Comparison of ENCODE assay signal across 9 cellular contexts in genomic region chr12:14937689-14938088, GRCh38. TPM values are rescaled to one million over a fixed set of nuclear protein-coding genes. Genes with fewer than 3 reads are reported as not detected.
DNase-seq lines count a peak whose midpoint lies in the region; ATAC-seq and TF ChIP-seq lines count a peak whose summit lies in the region.
"Had no signal": no experiment of that assay in that cellular context is flagged by ENCODE, and none has a peak within 500 bp of the region (broad histone marks: within the 10 kb centered on the region; RNA-seq: fewer than 3 reads in every experiment).

No MANE protein-coding gene starts in this region.

- H3K27me3 ChIP-seq in DOHH2 (ENCODE audit: control insufficient read depth, low read length), result no peaks in the 10 kb centered on the region

- TF ChIP-seq CTCF in DOHH2 (IDR thresholded peaks at IDR 0.05; ENCODE audit: low read depth, low read length, poor library complexity, severe bottlenecking), result peak; percentile 48

- H4K20me1 ChIP-seq in DOHH2 (ENCODE audit: control insufficient read depth, insufficient read depth, low read depth, low read length), result no peaks in the 10 kb centered on the region

- DNase-seq in RPMI7951 (ENCODE audit: low read depth) (peak; percentile 21), iPS-NIHi7 (ENCODE audit: extremely low spot score) (peak; percentile 40), NCI-H446 (lab: John Stamatoyannopoulos, UW) (no peak), NCI-H2196 (lab: John Stamatoyannopoulos, UW; ENCODE audit: unreplicated experiment) (no peak)
- DNase-seq: NCI-H526 had no signal

- H3K36me3 ChIP-seq in DOHH2 (ENCODE audit: control insufficient read depth, low read length), result peaks cover 45% of the 10 kb centered on the region

- no peak overlapping the region for H3K4me3 ChIP-seq in DOHH2 (ENCODE audit: low read length)

- no peaks in the 10 kb centered on the region for H3K9me2 ChIP-seq in DOHH2 (replicated peaks; ENCODE audit: control insufficient read depth, low read length)

- H3K27ac ChIP-seq in DOHH2 (ENCODE audit: low read depth, low read length), result no peak overlapping the region

- ATAC-seq in GM21529 (IDR thresholded peaks at IDR 0.05; ENCODE audit: unreplicated experiment), result peak; percentile 45
- ATAC-seq in GM19467 (IDR thresholded peaks at IDR 0.05; ENCODE audit: unreplicated experiment), result no peak
- no peak for ATAC-seq in GM21515 (IDR thresholded peaks at IDR 0.05; ENCODE audit: unreplicated experiment)

- H3F3A ChIP-seq in DOHH2 (ENCODE audit: control insufficient read depth, insufficient read depth), result peaks cover 30% of the 10 kb centered on the region

- peaks cover 7% of the 10 kb centered on the region; the same call in 1 of the 2 replicates for H3K9me3 ChIP-seq in DOHH2 (ENCODE audit: control insufficient read depth, insufficient read depth, low read length)

- no peaks in the 10 kb centered on the region for H3K79me2 ChIP-seq in DOHH2 (ENCODE audit: control insufficient read depth, low read length)

- no peak overlapping the region for H3K4me2 ChIP-seq in DOHH2 (ENCODE audit: low read length)

- peaks cover 30% of the 10 kb centered on the region for H3K4me1 ChIP-seq in DOHH2 (ENCODE audit: control insufficient read depth, low read length)

RNA-seq across cellular contexts. Expression of gene ERP27, which starts 0.6 kb away (rescaled TPM):
- total RNA-seq in RPMI7951 (2014; rRNA removed; shearing (Covaris generic)), result 0.10 TPM in 1 of 2 replicates, not detected in the other

RNA-seq across cellular contexts. Expression of gene ARHGDIB, which starts 23.7 kb away (rescaled TPM):
- 128 and 175 TPM in 2 replicates for total RNA-seq in RPMI7951 (2014; rRNA removed; shearing (Covaris generic))

RNA-seq across cellular contexts. Expression of gene PDE6H, which starts 35.2 kb away (rescaled TPM):
- not detected in 2 replicates for total RNA-seq in RPMI7951 (2014; rRNA removed; shearing (Covaris generic))

RNA-seq across cellular contexts. Expression of gene MGP, which starts 52.0 kb away (rescaled TPM):
- 5.9 and 7.9 TPM in 2 replicates for total RNA-seq in RPMI7951 (2014; rRNA removed; shearing (Covaris generic))

Comparison
In these comparisons a context has a peak if more than half of its experiments do, and no peak if none do; other contexts are left out.
1. DNase-seq: peak in RPMI7951 (single experiment) and iPS-NIHi7 (single experiment); none in NCI-H446 (0 of 2) and NCI-H2196 (single experiment).